In genomic region chr9:128391956-128392301, GRCh38 we compare ENCODE assay signal across 26 cellular contexts. TPM values are rescaled to one million over a fixed set of nuclear protein-coding genes. Genes with fewer than 3 reads are reported as not detected.
DNase-seq lines count a peak whose midpoint lies in the region; TF ChIP-seq lines count a peak whose summit lies in the region.
"Had no signal": no experiment of that assay in that cellular context is flagged by ENCODE, and none has a peak within 500 bp of the region (broad histone marks: within the 10 kb centered on the region; RNA-seq: fewer than 3 reads in every experiment).

No MANE protein-coding gene starts in this region.

- no peak for DNase-seq in WERI-Rb-1
- no peak for DNase-seq in glutamatergic neuron
- DNase-seq in mesothelial cell of epicardium (ENCODE audit: low spot score in 2 of 2, unreplicated experiment in 2 of 2), result no peak
- no peak for DNase-seq in HEK293T (ENCODE audit: extremely low spot score)
- DNase-seq in H4 (ENCODE audit: low spot score), result no peak
- DNase-seq in Caco-2, result no peak
- DNase-seq in ACHN, result no peak
- DNase-seq: activated CD4-positive, alpha-beta T cell treated with anti-CD3 and anti-CD28 coated beads, Interleukin-2, amount 50 U/mL, for 1 hour; activated naive CD4-positive, alpha-beta T cell treated with anti-CD3 and anti-CD28 coated beads for 36 hours; activated T-cell treated with anti-CD3 and anti-CD28 coated beads, Interleukin-2, amount 50 U/mL, for 72 hours; adrenal gland; effector memory CD4-positive, alpha-beta T cell; foreskin fibroblast; NCI-H1048; NCI-H1694 treated with DMSO at 0.1 percent for 48 hours; NCI-H2171; NCI-H524 treated with DMSO at 0.1 percent for 48 hours; NK-92 treated with Interleukin-12 subunit alpha and Interleukin-12 subunit beta, amount 100 ng/mL, for 24 hours; SHP77; stimulated activated naive CD4-positive, alpha-beta T cell treated with Interleukin-2 at 50 U/mL for 16 hours; T-helper 9 cell had no signal

- H3K4me3 Mint-ChIP-seq in glutamatergic neuron (ENCODE audit: unreplicated experiment) (peak overlapping the region; percentile 95), mesothelial cell of epicardium (peak overlapping the region; percentile 63), Caco-2 (ENCODE audit: unreplicated experiment) (no peak overlapping the region)
- H3K4me3 Mint-ChIP-seq: activated naive CD4-positive, alpha-beta T cell treated with anti-CD3 and anti-CD28 coated beads for 36 hours; activated T-cell treated with anti-CD3 and anti-CD28 coated beads, Interleukin-2, amount 50 U/mL, for 72 hours; IgD-negative memory B cell had no signal

- in situ Hi-C loops in ACHN (cut with HindIII; ENCODE audit: low pct_ligation_motif_present, low pct_unique_long_range_greater_than_20kb, low sequenced_read_pairs), result no loop called here

- CTCF ChIA-PET in HEK293T (lab: Yijun Ruan, JAX) (no interaction called here), Caco-2 (lab: Charles Lee) (no interaction called here)

- peaks cover 7% of the 10 kb centered on the region for H3K9me3 ChIP-seq in WERI-Rb-1 (ENCODE audit: severe bottlenecking)
- H3K9me3 ChIP-seq in Caco-2, result no peaks in the 10 kb centered on the region
- H3K9me3 ChIP-seq: adrenal gland, thoracic aorta, vagina had no signal

- H3K27me3 Mint-ChIP-seq in glutamatergic neuron (ENCODE audit: unreplicated experiment) (peaks cover 13% of the 10 kb centered on the region), mesothelial cell of epicardium (ENCODE audit: low read depth) (peaks cover 67% of the 10 kb centered on the region), Caco-2 (ENCODE audit: insufficient read depth, unreplicated experiment) (no peaks in the 10 kb centered on the region)

- H3K36me3 ChIP-seq in WERI-Rb-1, result peaks cover 37% of the 10 kb centered on the region
- no peaks in the 10 kb centered on the region for H3K36me3 ChIP-seq in Caco-2 (ENCODE audit: control insufficient read depth, insufficient read depth, low read length)

- no peak for TF ChIP-seq CTCF in WERI-Rb-1 (IDR thresholded peaks at IDR 0.05; ENCODE audit: low read depth, low read length)
- no peak for TF ChIP-seq CTCF in glutamatergic neuron (IDR thresholded peaks at IDR 0.05; ENCODE audit: partially characterized antibody, unreplicated experiment)
- no peak for TF ChIP-seq CTCF in mesothelial cell of epicardium (IDR thresholded peaks at IDR 0.05; ENCODE audit: unreplicated experiment)
- no peak for TF ChIP-seq CTCF in Caco-2 (IDR thresholded peaks at IDR 0.05; ENCODE audit: insufficient read depth in 1 of 2, low read depth in 1 of 2, low read length in 1 of 2, severe bottlenecking in 1 of 2, unreplicated experiment in 1 of 2)

- H3K27ac Mint-ChIP-seq in glutamatergic neuron (ENCODE audit: unreplicated experiment) (peak overlapping the region; percentile 96), mesothelial cell of epicardium (no peak overlapping the region), Caco-2 (ENCODE audit: unreplicated experiment) (no peak overlapping the region)
- H3K27ac Mint-ChIP-seq: activated naive CD4-positive, alpha-beta T cell treated with anti-CD3 and anti-CD28 coated beads for 36 hours; activated T-cell treated with anti-CD3 and anti-CD28 coated beads, Interleukin-2, amount 50 U/mL, for 72 hours had no signal

- H3K9me3 Mint-ChIP-seq in glutamatergic neuron (ENCODE audit: unreplicated experiment) (peaks cover 7% of the 10 kb centered on the region), mesothelial cell of epicardium (no peaks in the 10 kb centered on the region), Caco-2 (ENCODE audit: unreplicated experiment) (no peaks in the 10 kb centered on the region)
- H3K9me3 Mint-ChIP-seq: activated naive CD4-positive, alpha-beta T cell treated with anti-CD3 and anti-CD28 coated beads for 36 hours; activated T-cell treated with anti-CD3 and anti-CD28 coated beads, Interleukin-2, amount 50 U/mL, for 72 hours; IgD-negative memory B cell had no signal

- H3K36me3 Mint-ChIP-seq in glutamatergic neuron (ENCODE audit: unreplicated experiment) (no peaks in the 10 kb centered on the region), mesothelial cell of epicardium (peaks cover 13% of the 10 kb centered on the region), Caco-2 (ENCODE audit: insufficient read depth, unreplicated experiment) (peaks cover 19% of the 10 kb centered on the region)

- POLR2A ChIA-PET in HEK293T (lab: Yijun Ruan, JAX), result no interaction called here
- POLR2A ChIA-PET in Caco-2 (lab: Charles Lee), result no interaction called here

- no peaks in the 10 kb centered on the region for H3K4me1 ChIP-seq in Caco-2
- H3K4me1 ChIP-seq: adrenal gland, vagina had no signal

- H3K4me1 Mint-ChIP-seq in glutamatergic neuron (ENCODE audit: low read depth, unreplicated experiment), result peaks cover 38% of the 10 kb centered on the region
- H3K4me1 Mint-ChIP-seq in mesothelial cell of epicardium, result peaks cover 16% of the 10 kb centered on the region
- H3K4me1 Mint-ChIP-seq in Caco-2 (ENCODE audit: low read depth, unreplicated experiment), result no peaks in the 10 kb centered on the region

- H3K27me3 ChIP-seq in WERI-Rb-1 (ENCODE audit: insufficient read depth, low read depth, severe bottlenecking) (no peaks in the 10 kb centered on the region), Caco-2 (replicated peaks; ENCODE audit: control insufficient read depth, insufficient read depth, low read length) (no peaks in the 10 kb centered on the region)
- H3K27me3 ChIP-seq: adrenal gland, vagina had no signal

- intact Hi-C loops in Caco-2 (cut with micrococcal nuclease; ENCODE audit: unreplicated experiment), result no loop called here

- no TSS peak for BruUV-seq in Caco-2 (replicated peaks; lab: Mats Ljungman, UMichigan)

- H3K27ac ChIP-seq in WERI-Rb-1, result peak overlapping the region; percentile 99
- H3K27ac ChIP-seq in temporal lobe (ENCODE audit: low read depth, low read length), result peak overlapping the region; percentile 99
- H3K27ac ChIP-seq: adrenal gland, thoracic aorta, vagina, VCaP had no signal

- no peak overlapping the region for H3K4me3 ChIP-seq in WERI-Rb-1 (ENCODE audit: low read depth, low read length)
- no peak overlapping the region for H3K4me3 ChIP-seq in Caco-2 (ENCODE audit: low read depth, low read length)
- H3K4me3 ChIP-seq: adrenal gland, thoracic aorta, vagina had no signal

TF ChIP-seq in HEK293T, 16 proteins besides CTCF, POLR2A, EP300 and RAD21:
- TF ChIP-seq FOXM1 (IDR thresholded peaks at IDR 0.05; ENCODE audit: borderline replicate concordance) (no peak), HDGF (IDR thresholded peaks at IDR 0.05; ENCODE audit: borderline replicate concordance) (no peak), CTBP1 (IDR thresholded peaks at IDR 0.05; ENCODE audit: borderline replicate concordance) (no peak), ELF4 (IDR thresholded peaks at IDR 0.05) (no peak), LEF1 (IDR thresholded peaks at IDR 0.05; ENCODE audit: borderline replicate concordance) (no peak), ARNT (IDR thresholded peaks at IDR 0.05) (no peak), TARDBP (IDR thresholded peaks at IDR 0.05) (no peak), PKNOX1 (IDR thresholded peaks at IDR 0.05) (no peak), L3MBTL2 (conservative IDR thresholded peaks at IDR 0.05) (no peak), SUZ12 (IDR thresholded peaks at IDR 0.05) (no peak), NFRKB (IDR thresholded peaks at IDR 0.05) (no peak), BHLHE40 (IDR thresholded peaks at IDR 0.05; ENCODE audit: borderline replicate concordance) (no peak), ZNF384 (IDR thresholded peaks at IDR 0.05) (no peak), FOXK2 (IDR thresholded peaks at IDR 0.05) (no peak), SP1 (IDR thresholded peaks at IDR 0.05) (no peak), FOXA1 (IDR thresholded peaks at IDR 0.05) (no peak)
TF ChIP-seq in HEK293T: peak in this region for 0.

RNA-seq across cellular contexts. Expression of gene URM1, which starts 20.8 kb away (rescaled TPM):
- 62.6 TPM for total RNA-seq in glutamatergic neuron (ENCODE audit: unreplicated experiment)
- total RNA-seq in mesothelial cell of epicardium, result 46.6 to 54.9 TPM (median 51.5 TPM) in 3 replicates
- 15.2 TPM for total RNA-seq in temporal lobe
- 52.3 and 71.9 TPM in 2 replicates for total RNA-seq in H4 (2014; rRNA removed; shearing (Covaris generic))
- total RNA-seq in Caco-2 (2022), result 55.9 and 62.7 TPM in 2 replicates

RNA-seq across cellular contexts. Expression of gene CERCAM, which starts 28.7 kb away (rescaled TPM):
- 56.1 TPM for total RNA-seq in glutamatergic neuron (ENCODE audit: unreplicated experiment)
- 134 to 143 TPM (median 141 TPM) in 3 replicates for total RNA-seq in mesothelial cell of epicardium
- 16.0 TPM for total RNA-seq in temporal lobe
- total RNA-seq in H4 (2014; rRNA removed; shearing (Covaris generic)), result 19.0 and 20.8 TPM in 2 replicates
- 12.3 and 18.7 TPM in 2 replicates for total RNA-seq in Caco-2 (2022)

RNA-seq across cellular contexts. Expression of gene SLC27A4, which starts 51.6 kb away (rescaled TPM):
- total RNA-seq in glutamatergic neuron (ENCODE audit: unreplicated experiment) (47.3 TPM), mesothelial cell of epicardium (18.5 to 19.9 TPM (median 19.0 TPM) in 3 replicates), temporal lobe (17.0 TPM), Caco-2 (2022) (21.1 and 22.8 TPM in 2 replicates)
- 15.1 and 21.9 TPM in 2 replicates for total RNA-seq in H4 (2014; rRNA removed; shearing (Covaris generic))
